19 cellular contexts compared by ENCODE assay signal in the genomic region with DNA sequence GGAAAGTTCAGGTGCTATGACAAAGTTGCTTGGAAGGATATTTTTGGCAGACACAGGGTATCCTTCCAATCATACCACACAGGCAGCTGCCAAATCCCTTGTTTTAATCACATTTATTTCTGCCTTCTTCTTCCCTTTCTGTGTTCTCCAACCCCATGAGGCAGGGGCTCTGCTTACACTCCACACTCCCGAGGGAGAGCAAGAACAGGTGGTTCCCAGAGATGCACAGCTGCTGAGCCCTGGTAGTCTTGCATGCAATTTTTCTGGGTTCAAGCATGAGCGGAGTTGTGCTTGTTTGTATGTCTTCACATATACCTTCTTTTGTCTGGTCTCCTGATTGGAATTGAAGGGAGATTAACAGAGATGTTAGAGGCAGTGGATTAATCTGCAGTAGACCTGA.
"Had no signal": no experiment of that assay in that cellular context is flagged by ENCODE, and none has a peak within 500 bp of the region (broad histone marks: within the 10 kb centered on the region; RNA-seq: fewer than 3 reads in every experiment).

No MANE protein-coding gene starts in this region.

- DNase-seq: activated CD4-positive, alpha-beta T cell treated with anti-CD3 and anti-CD28 coated beads for 48 hours; activated CD4-positive, CD25-positive, alpha-beta regulatory T cell; activated CD8-positive, alpha-beta T cell treated with anti-CD3 and anti-CD28 coated beads for 36 hours; activated naive CD4-positive, alpha-beta T cell; activated naive CD8-positive, alpha-beta T cell treated with anti-CD3 and anti-CD28 coated beads, Interleukin-2, amount 10 ng/mL, durations not matched to agents 7 days and 5 days; activated T-cell treated with anti-CD3 and anti-CD28 coated beads, Interleukin-2, amount 50 U/mL, for 1 hour; amygdala; dermis blood vessel endothelial cell; effector memory CD4-positive, alpha-beta T cell; esophagus squamous epithelium; naive B cell; stimulated activated CD4-positive, alpha-beta T cell treated with anti-CD3 and anti-CD28 coated beads, Interleukin-2, amount 100 ng/mL, for 24 hours; stimulated activated naive CD8-positive, alpha-beta T cell treated with anti-CD3 and anti-CD28 coated beads, Interleukin-15, Interleukin-2, amounts not matched to agents 100 U/mL and 50 U/mL, for 24 hours; uterus had no signal

- H3K9ac ChIP-seq: neural progenitor cell had no signal

- H3K4me1 ChIP-seq: esophagus squamous epithelium, prostate gland, right atrium auricular region, tibial nerve, uterus had no signal

- H3K27ac ChIP-seq: esophagus squamous epithelium, neural progenitor cell, prostate gland, right atrium auricular region, tibial nerve, uterus had no signal

- ATAC-seq: activated CD8-positive, alpha-beta T cell treated with anti-CD3 and anti-CD28 coated beads for 36 hours; activated T-helper 17 cell treated with anti-CD3 and anti-CD28 coated beads, Interleukin-2, amount 50 U/mL, for 72 hours; stimulated activated naive CD8-positive, alpha-beta T cell treated with anti-CD3 and anti-CD28 coated beads, Interleukin-15, Interleukin-2, amounts not matched to agents 100 U/mL and 50 U/mL, for 24 hours had no signal

- H3K36me3 ChIP-seq: esophagus squamous epithelium, neural progenitor cell, prostate gland, right atrium auricular region, tibial nerve, uterus had no signal

- H3K4me3 ChIP-seq: esophagus squamous epithelium, neural progenitor cell, prostate gland, right atrium auricular region, tibial nerve, uterus had no signal

- H3K9me3 ChIP-seq: esophagus squamous epithelium, prostate gland, right atrium auricular region, uterus had no signal

- H3K27me3 ChIP-seq: esophagus squamous epithelium, neural progenitor cell, right atrium auricular region, tibial nerve, uterus had no signal

- H2AFZ ChIP-seq: neural progenitor cell had no signal

- H3K4me2 ChIP-seq: neural progenitor cell had no signal
